12 cellular contexts compared by ENCODE assay signal in genomic region chr12:94123127-94123526, GRCh38. TPM values are rescaled to one million over a fixed set of nuclear protein-coding genes. Genes with fewer than 3 reads are reported as not detected.
A peak's percentile ranks its signal among the peaks of the same experiment; 100 is the strongest.
DNase-seq lines count a peak whose midpoint lies in the region; ATAC-seq and TF ChIP-seq lines count a peak whose summit lies in the region.
"Had no signal": no experiment of that assay in that cellular context is flagged by ENCODE, and none has a peak within 500 bp of the region (broad histone marks: within the 10 kb centered on the region; RNA-seq: fewer than 3 reads in every experiment).

No MANE protein-coding gene starts in this region.

- DNase-seq in activated CD4-positive, alpha-beta T cell treated with anti-CD3 and anti-CD28 coated beads, Interleukin-2, amount 10 ng/mL, durations not matched to agents 7 days and 5 days = no peak
- no peak for DNase-seq in activated CD4-positive, alpha-beta T cell treated with anti-CD3 and anti-CD28 coated beads for 4 hours
- DNase-seq in KBM-7 = peak; percentile 60
- peak; percentile 36 for DNase-seq in UCSD-AML1 (lab: John Stamatoyannopoulos, UW; ENCODE audit: unreplicated experiment)
- no peak for DNase-seq in natural killer cell
- DNase-seq in RPMI8226 = no peak
- DNase-seq in NCI-H345 (lab: John Stamatoyannopoulos, UW) = no peak
- DNase-seq: Calu3, foreskin keratinocyte, mesenchymal stem cell had no signal

- POLR2A ChIA-PET in activated CD4-positive, alpha-beta T cell treated with anti-CD3 and anti-CD28 coated beads, Interleukin-2, amount 10 ng/mL, durations not matched to agents 7 days and 5 days (lab: Charles Lee) = no interaction called here

- peak; percentile 29 to 63 (median 45) for ATAC-seq in natural killer cell
- ATAC-seq in HG02642 (IDR thresholded peaks at IDR 0.05; ENCODE audit: poor library complexity, unreplicated experiment) = no peak
- ATAC-seq: foreskin keratinocyte, Panc1 had no signal

- peaks cover 4% of the 10 kb centered on the region for H3K9me3 Mint-ChIP-seq in activated CD4-positive, alpha-beta T cell treated with anti-CD3 and anti-CD28 coated beads, Interleukin-2, amount 10 ng/mL, durations not matched to agents 7 days and 5 days
- no peaks in the 10 kb centered on the region for H3K9me3 Mint-ChIP-seq in natural killer cell

- no peaks in the 10 kb centered on the region for H3K27me3 Mint-ChIP-seq in activated CD4-positive, alpha-beta T cell treated with anti-CD3 and anti-CD28 coated beads, Interleukin-2, amount 10 ng/mL, durations not matched to agents 7 days and 5 days
- peaks cover 0 to 5% of the 10 kb centered on the region in 2 donors for H3K27me3 Mint-ChIP-seq in natural killer cell (ENCODE audit: low read depth in 2 of 2)

- H3K4me3 Mint-ChIP-seq in activated CD4-positive, alpha-beta T cell treated with anti-CD3 and anti-CD28 coated beads, Interleukin-2, amount 10 ng/mL, durations not matched to agents 7 days and 5 days = no peak overlapping the region
- no peak overlapping the region for H3K4me3 Mint-ChIP-seq in natural killer cell

- intact Hi-C loops in natural killer cell (cut with micrococcal nuclease) = no loop called here

- CTCF ChIA-PET in activated CD4-positive, alpha-beta T cell treated with anti-CD3 and anti-CD28 coated beads, Interleukin-2, amount 10 ng/mL, durations not matched to agents 7 days and 5 days (lab: Charles Lee) = interaction anchor here (1.0 to 2.1 kb wide), 3 partner anchors 12 to 23 kb away, joined by 3 to 6 read pairs (median 4); no protein-coding TSS in a partner anchor

- peak overlapping the region; percentile 99 for H3K27ac Mint-ChIP-seq in activated CD4-positive, alpha-beta T cell treated with anti-CD3 and anti-CD28 coated beads, Interleukin-2, amount 10 ng/mL, durations not matched to agents 7 days and 5 days
- peak overlapping the region; percentile 79 to 86 for H3K27ac Mint-ChIP-seq in natural killer cell

- H3K4me1 Mint-ChIP-seq in activated CD4-positive, alpha-beta T cell treated with anti-CD3 and anti-CD28 coated beads, Interleukin-2, amount 10 ng/mL, durations not matched to agents 7 days and 5 days = peaks cover 53% of the 10 kb centered on the region
- H3K4me1 Mint-ChIP-seq in natural killer cell = peaks cover 37 to 53% of the 10 kb centered on the region in 2 donors

- in situ Hi-C loops in KBM-7 (cut with MboI; ENCODE audit: low pct_unique_long_range_greater_than_20kb, low sequenced_read_pairs) = loop anchor here (25.0 kb wide), 1 partner anchor 611 kb away; no protein-coding TSS in a partner anchor

- H3K36me3 Mint-ChIP-seq in activated CD4-positive, alpha-beta T cell treated with anti-CD3 and anti-CD28 coated beads, Interleukin-2, amount 10 ng/mL, durations not matched to agents 7 days and 5 days (ENCODE audit: low read depth) = peaks cover 8% of the 10 kb centered on the region
- no peaks in the 10 kb centered on the region for H3K36me3 Mint-ChIP-seq in natural killer cell

- no peak for TF ChIP-seq CTCF in natural killer cell (IDR thresholded peaks at IDR 0.05)

RNA-seq across cellular contexts. Expression of gene PLXNC1, which starts 25.2 kb away (rescaled TPM):
- total RNA-seq in activated CD4-positive, alpha-beta T cell treated with anti-CD3 and anti-CD28 coated beads, Interleukin-2, amount 10 ng/mL, durations not matched to agents 7 days and 5 days = 10 to 100 TPM; 27.4 to 29.7 TPM
- 10 to 100 TPM; 22.0 to 30.7 (median 26.5) TPM for total RNA-seq in natural killer cell

Comparison
In these comparisons a context has a peak if more than half of its experiments do, and no peak if none do; other contexts are left out.
1. DNase-seq: peak in KBM-7 (single experiment) and UCSD-AML1 (single experiment); none in activated CD4-positive, alpha-beta T cell treated with anti-CD3 and anti-CD28 coated beads, Interleukin-2, amount 10 ng/mL, durations not matched to agents 7 days and 5 days (single experiment), activated CD4-positive, alpha-beta T cell treated with anti-CD3 and anti-CD28 coated beads for 4 hours (0 of 2), natural killer cell (single experiment), RPMI8226 (single experiment) and NCI-H345 (single experiment).